ENCODE assay signal across 24 cellular contexts in genomic region chr2:144351687-144352086, GRCh38.
A peak's percentile ranks its signal among the peaks of the same experiment; 100 is the strongest.
DNase-seq lines count a peak whose midpoint lies in the region; ATAC-seq, FAIRE-seq and TF ChIP-seq lines count a peak whose summit lies in the region.
"Had no signal": no experiment of that assay in that cellular context is flagged by ENCODE, and none has a peak within 500 bp of the region (broad histone marks: within the 10 kb centered on the region; RNA-seq: fewer than 3 reads in every experiment).

No MANE protein-coding gene starts in this region.

- DNase-seq in EH (ENCODE audit: low read depth): peak; percentile 65
- DNase-seq in HT1080 (ENCODE audit: low read depth): peak; percentile 21
- DNase-seq in K562 (ENCODE audit: extremely low read depth in 1 of 4, low spot score in 3 of 4): no peak
- DNase-seq in neuronal stem cell (ENCODE audit: low spot score): no peak
- DNase-seq in H4 (ENCODE audit: low spot score): no peak
- DNase-seq in NCI-H446 (lab: John Stamatoyannopoulos, UW): no peak
- DNase-seq in activated T-helper 2 cell treated with anti-CD3 and anti-CD28 coated beads, Interferon-gamma antibody, Interleukin-2, Interleukin-4, amounts not matched to agents 10 μg/mL and 5 μg/mL and 100 μg/mL, durations not matched to agents 14 hours and 24 hours and 36 hours (ENCODE audit: low spot score): no peak
- DNase-seq: Calu3; CD8-positive, alpha-beta memory T cell; DMS153; GF-D8; Karpas-422; NCI-H1694; NCI-H2081; NCI-H2171 treated with DMSO at 0.1 percent for 48 hours; NCI-H526; OCI-M1; Right ventricle myocardium superior had no signal

- no peak for TF ChIP-seq EP300 in K562 (IDR thresholded peaks at IDR 0.05; ENCODE audit: low read length)

- TF ChIP-seq CTCF in K562 (IDR thresholded peaks at IDR 0.05 in 2 of 3, conservative IDR thresholded peaks at IDR 0.05 in 1 of 3; ENCODE audit: insufficient read depth in 2 of 3, low read depth in 1 of 3, low read length in 3 of 3): no peak

- no peaks in the 10 kb centered on the region for H3K79me1 ChIP-seq in neuronal stem cell (ENCODE audit: low read depth, low read length)

- H3K36me3 ChIP-seq in K562 (ENCODE audit: control insufficient read depth, insufficient read depth, low read length) (no peaks in the 10 kb centered on the region), neuronal stem cell (replicated peaks in 1 of 2; ENCODE audit: control insufficient read depth in 2 of 2, insufficient read depth in 2 of 2, low read length in 2 of 2) (no peaks in the 10 kb centered on the region)

- H3K27me3 Mint-ChIP-seq in activated T-helper 2 cell treated with anti-CD3 and anti-CD28 coated beads, Interferon-gamma antibody, Interleukin-2, Interleukin-4, amounts not matched to agents 10 μg/mL and 5 μg/mL and 100 μg/mL, durations not matched to agents 14 hours and 24 hours and 36 hours (ENCODE audit: low read depth): no peaks in the 10 kb centered on the region
- H3K27me3 Mint-ChIP-seq: CD8-positive, alpha-beta memory T cell; IgD-negative memory B cell had no signal

- ATAC-seq in K562 (no peak; the same call in 2 of the 3 replicates), HG03159 (IDR thresholded peaks at IDR 0.05; ENCODE audit: unreplicated experiment) (no peak)
- ATAC-seq: GM23338, HCT116 had no signal

- H3K4me3 Mint-ChIP-seq in activated T-helper 2 cell treated with anti-CD3 and anti-CD28 coated beads, Interferon-gamma antibody, Interleukin-2, Interleukin-4, amounts not matched to agents 10 μg/mL and 5 μg/mL and 100 μg/mL, durations not matched to agents 14 hours and 24 hours and 36 hours (ENCODE audit: low read depth): no peak overlapping the region
- H3K4me3 Mint-ChIP-seq: CD8-positive, alpha-beta memory T cell; GM23338; IgD-negative memory B cell had no signal

- no peak overlapping the region for H4K91ac ChIP-seq in neuronal stem cell (ENCODE audit: low read depth, low read length, poor library complexity)

- H3K4me3 ChIP-seq in K562 (no peak overlapping the region), neuronal stem cell (ENCODE audit: low read length in 2 of 2) (no peak overlapping the region)
- H3K4me3 ChIP-seq: GM23338, SK-N-MC had no signal

- H3K36me3 Mint-ChIP-seq in activated T-helper 2 cell treated with anti-CD3 and anti-CD28 coated beads, Interferon-gamma antibody, Interleukin-2, Interleukin-4, amounts not matched to agents 10 μg/mL and 5 μg/mL and 100 μg/mL, durations not matched to agents 14 hours and 24 hours and 36 hours (ENCODE audit: low read depth): peaks cover 3% of the 10 kb centered on the region
- H3K36me3 Mint-ChIP-seq: CD8-positive, alpha-beta memory T cell; IgD-negative memory B cell had no signal

- peaks cover 34% of the 10 kb centered on the region for H3K4me1 Mint-ChIP-seq in activated T-helper 2 cell treated with anti-CD3 and anti-CD28 coated beads, Interferon-gamma antibody, Interleukin-2, Interleukin-4, amounts not matched to agents 10 μg/mL and 5 μg/mL and 100 μg/mL, durations not matched to agents 14 hours and 24 hours and 36 hours (ENCODE audit: low read depth)
- H3K4me1 Mint-ChIP-seq: CD8-positive, alpha-beta memory T cell had no signal

- FAIRE-seq in K562 (lab: Jason Lieb, UNC): no peak

- H2BK5ac ChIP-seq in neuronal stem cell (ENCODE audit: low read length): no peak overlapping the region

- no TSS peak for BruUV-seq in K562 (replicated peaks; lab: Mats Ljungman, UMichigan)

- POLR2A ChIA-PET in K562 (lab: Yijun Ruan, JAX): no interaction called here

- no peak overlapping the region for H3K14ac ChIP-seq in neuronal stem cell (ENCODE audit: low read length)

- WGBS in K562 (ENCODE audit: insufficient coverage, low coverage, missing lambda C conversion rate): 65% methylated on average over 5 of the region's 5 CpGs
- WGBS in neuronal stem cell (ENCODE audit: extremely low coverage in 2 of 2, insufficient read length in 2 of 2, insufficient replicate concordance in 1 of 2), 2 donors: no CpG with 5 or more reads among the region's 5 CpGs

- H3K27ac ChIP-seq in K562 (ENCODE audit: extremely low read depth, low read depth, low read length) (no peak overlapping the region; the same call in 2 of the 3 replicates), neuronal stem cell (replicated peaks; ENCODE audit: low read length) (no peak overlapping the region)
- H3K27ac ChIP-seq: C4-2B had no signal

- no peak overlapping the region for H2BK12ac ChIP-seq in neuronal stem cell (ENCODE audit: low read length)

- H3K4me1 ChIP-seq in K562 (replicated peaks in 1 of 2; ENCODE audit: control insufficient read depth in 2 of 2, insufficient read depth in 2 of 2, low read length in 2 of 2) (peaks cover 6 to 29% of the 10 kb centered on the region in 2 experiments; a peak in 4 of 5 replicates), neuronal stem cell (ENCODE audit: control insufficient read depth in 2 of 2, insufficient read depth in 1 of 2, low read depth in 1 of 2, low read length in 2 of 2) (peaks cover 11 to 15% of the 10 kb centered on the region in 2 donors)

- no peak overlapping the region for H3K23ac ChIP-seq in neuronal stem cell (ENCODE audit: low read depth, low read length, poor library complexity)

- H3K9me3 Mint-ChIP-seq in activated T-helper 2 cell treated with anti-CD3 and anti-CD28 coated beads, Interferon-gamma antibody, Interleukin-2, Interleukin-4, amounts not matched to agents 10 μg/mL and 5 μg/mL and 100 μg/mL, durations not matched to agents 14 hours and 24 hours and 36 hours: no peaks in the 10 kb centered on the region
- H3K9me3 Mint-ChIP-seq: CD8-positive, alpha-beta memory T cell; GM23338; IgD-negative memory B cell had no signal

- in situ Hi-C loops in K562 (cut with MboI): no loop called here

- TF ChIP-seq RAD21 in K562 (CRISPR knock-in tag; conservative IDR thresholded peaks at IDR 0.05 in 1 of 2, IDR thresholded peaks at IDR 0.05 in 1 of 2): no peak

- intact Hi-C loops in K562 (cut with micrococcal nuclease): no loop called here
- intact Hi-C loops in activated T-helper 2 cell treated with anti-CD3 and anti-CD28 coated beads, Interferon-gamma antibody, Interleukin-2, Interleukin-4, amounts not matched to agents 10 μg/mL and 5 μg/mL and 100 μg/mL, durations not matched to agents 14 hours and 24 hours and 36 hours (cut with micrococcal nuclease): loop anchor here (2.0 kb wide), 1 partner anchor 15 kb away; no protein-coding TSS in a partner anchor

- H4K8ac ChIP-seq in neuronal stem cell (ENCODE audit: low read depth, low read length): no peak overlapping the region

- H2BK15ac ChIP-seq in neuronal stem cell (ENCODE audit: low read length): peak overlapping the region; percentile 75

- H2BK120ac ChIP-seq in neuronal stem cell (ENCODE audit: low read depth, low read length): no peak overlapping the region

- H3K9me1 ChIP-seq in K562 (ENCODE audit: control insufficient read depth, insufficient read depth, low read length): no peaks in the 10 kb centered on the region

- H2AK5ac ChIP-seq in neuronal stem cell (ENCODE audit: low read depth, low read length): no peak overlapping the region

- TF ChIP-seq POLR2A in K562 (conservative IDR thresholded peaks at IDR 0.05): no peak

- no peak overlapping the region for H3K18ac ChIP-seq in neuronal stem cell (ENCODE audit: low read length)

- H3K9ac ChIP-seq in K562 (ENCODE audit: insufficient read depth in 1 of 2, low read depth in 2 of 2, low read length in 2 of 2) (no peak overlapping the region), neuronal stem cell (ENCODE audit: low read depth, low read length, poor library complexity) (no peak overlapping the region)

- peak overlapping the region; percentile 65 for H2AFZ ChIP-seq in K562 (ENCODE audit: low read depth, low read length)
- no peak overlapping the region for H2AFZ ChIP-seq in neuronal stem cell (ENCODE audit: low read length)
- H2AFZ ChIP-seq: GM23338 had no signal

- H3K9me3 ChIP-seq in K562 (replicated peaks; ENCODE audit: control insufficient read depth, insufficient read depth, low read depth, low read length): no peaks in the 10 kb centered on the region
- no peaks in the 10 kb centered on the region for H3K9me3 ChIP-seq in neuronal stem cell (replicated peaks in 1 of 2; ENCODE audit: control insufficient read depth in 2 of 2, insufficient read depth in 1 of 2, low read depth in 1 of 2, low read length in 2 of 2)

- H3K4me2 ChIP-seq in K562 (ENCODE audit: insufficient read depth, low read length): no peak overlapping the region
- no peak overlapping the region for H3K4me2 ChIP-seq in neuronal stem cell (ENCODE audit: insufficient read depth, low read length, poor library complexity, severe bottlenecking)
- H3K4me2 ChIP-seq: GM23338 had no signal

- H3K27ac Mint-ChIP-seq in activated T-helper 2 cell treated with anti-CD3 and anti-CD28 coated beads, Interferon-gamma antibody, Interleukin-2, Interleukin-4, amounts not matched to agents 10 μg/mL and 5 μg/mL and 100 μg/mL, durations not matched to agents 14 hours and 24 hours and 36 hours: no peak overlapping the region
- H3K27ac Mint-ChIP-seq: GM23338, IgD-negative memory B cell had no signal

- no peak overlapping the region for H3K4ac ChIP-seq in neuronal stem cell (ENCODE audit: low read length)

- CTCF ChIA-PET in K562 (lab: Yijun Ruan, JAX; ENCODE audit: low intra/inter-chr PET ratio): no interaction called here

- H3K79me2 ChIP-seq in K562 (ENCODE audit: control insufficient read depth, insufficient read depth, low read length): no peaks in the 10 kb centered on the region

- H3K27me3 ChIP-seq in K562 (ENCODE audit: control insufficient read depth in 2 of 2, insufficient read depth in 2 of 2, low read length in 2 of 2) (no peaks in the 10 kb centered on the region), neuronal stem cell (ENCODE audit: control insufficient read depth in 3 of 3, insufficient read depth in 3 of 3, low read depth in 1 of 3, low read length in 3 of 3) (no peaks in the 10 kb centered on the region)

- H4K20me1 ChIP-seq in K562 (replicated peaks; ENCODE audit: control insufficient read depth, insufficient read depth, low read length): no peaks in the 10 kb centered on the region

TF ChIP-seq in K562, 482 proteins besides CTCF, POLR2A, EP300 and RAD21 (continues in another document):
- TF ChIP-seq KDM4B (IDR thresholded peaks at IDR 0.05; ENCODE audit: borderline replicate concordance in 2 of 2, low read depth in 1 of 2) (no peak), ZNF408 (CRISPR knock-in tag; IDR thresholded peaks at IDR 0.05; ENCODE audit: low read depth) (no peak), ID3 (CRISPR knock-in tag; IDR thresholded peaks at IDR 0.05) (no peak), ID3 (tag; IDR thresholded peaks at IDR 0.05) (no peak), PHB (CRISPR knock-in tag; IDR thresholded peaks at IDR 0.05) (no peak), ESRRA (IDR thresholded peaks at IDR 0.05; ENCODE audit: borderline replicate concordance, low read depth) (no peak)

Comparison
In these comparisons a context has a peak if more than half of its experiments do, and no peak if none do; other contexts are left out.
1. DNase-seq: peak in EH (single experiment) and HT1080 (single experiment); none in K562 (0 of 4), neuronal stem cell (single experiment), H4 (single experiment), NCI-H446 (0 of 2) and activated T-helper 2 cell treated with anti-CD3 and anti-CD28 coated beads, Interferon-gamma antibody, Interleukin-2, Interleukin-4, amounts not matched to agents 10 μg/mL and 5 μg/mL and 100 μg/mL, durations not matched to agents 14 hours and 24 hours and 36 hours (single experiment).